Comparison of ENCODE assay signal across 15 cellular contexts in the genomic region with DNA sequence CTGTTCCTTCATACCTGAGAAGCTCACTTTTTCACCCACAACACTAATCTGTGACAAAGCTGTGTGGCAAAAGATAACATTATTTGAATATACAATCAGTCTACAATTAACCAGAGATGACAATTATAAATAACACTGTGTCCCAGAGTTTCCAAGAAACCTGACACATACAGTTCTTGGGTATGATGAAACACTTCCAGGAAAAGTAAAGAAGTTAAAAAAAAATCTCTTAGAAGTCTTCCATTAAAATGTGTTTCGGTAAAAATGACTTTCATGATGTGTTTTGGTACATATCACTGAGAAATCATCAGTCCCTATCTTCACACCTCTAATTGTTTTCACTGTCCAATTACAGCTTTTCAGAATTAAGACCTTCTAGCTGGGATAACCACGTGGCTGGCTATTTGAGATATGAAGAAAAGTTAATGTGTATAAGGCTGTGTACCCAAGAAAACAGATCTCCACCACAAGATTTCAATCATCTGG.
A peak's percentile ranks its signal among the peaks of the same experiment; 100 is the strongest.
DNase-seq lines count a peak whose midpoint lies in the region; ATAC-seq, FAIRE-seq and TF ChIP-seq lines count a peak whose summit lies in the region.
"Had no signal": no experiment of that assay in that cellular context is flagged by ENCODE, and none has a peak within 500 bp of the region (broad histone marks: within the 10 kb centered on the region; RNA-seq: fewer than 3 reads in every experiment).

No MANE protein-coding gene starts in this region.

- H3K9ac ChIP-seq in HepG2 (ENCODE audit: insufficient read depth, low read depth, low read length): no peak overlapping the region
- peak overlapping the region in 1 of 2 experiments; percentile 31; a peak in 2 of 4 replicates for H3K9ac ChIP-seq in K562 (ENCODE audit: insufficient read depth in 1 of 2, low read depth in 2 of 2, low read length in 2 of 2)
- no peak overlapping the region for H3K9ac ChIP-seq in smooth muscle cell (ENCODE audit: low read depth)

- WGBS in HepG2 (ENCODE audit: low lambda C conversion rate): 98% methylated on average over 2 of the region's 2 CpGs
- 64% methylated on average over 2 of the region's 2 CpGs for WGBS in right lobe of liver (ENCODE audit: insufficient coverage, low coverage, low lambda C conversion rate, missing lambda C conversion rate)
- 4% methylated on average over 2 of the region's 2 CpGs for WGBS in K562 (ENCODE audit: insufficient coverage, low coverage, missing lambda C conversion rate)
- WGBS in hepatocyte (ENCODE audit: low lambda C conversion rate, missing lambda C conversion rate): 32% methylated on average over 2 of the region's 2 CpGs
- 56% methylated on average over 2 of the region's 2 CpGs for WGBS in smooth muscle cell (ENCODE audit: low lambda C conversion rate)
- WGBS in stomach, 5 donors: 27 to 53% (median 47%) methylated on average over 2 of the region's 2 CpGs

- in situ Hi-C loops in HepG2 (cut with HindIII; ENCODE audit: extremely low pct_ligation_motif_present, low pct_unique_long_range_greater_than_20kb): no loop called here
- in situ Hi-C loops in K562 (cut with MboI): no loop called here

- DNase-seq in HepG2 (ENCODE audit: low spot score) (no peak), right lobe of liver (no peak), K562 (ENCODE audit: extremely low read depth in 1 of 4, low spot score in 3 of 4) (peak in 2 of 4 experiments; percentile 56 to 78), hepatocyte (ENCODE audit: low spot score) (no peak), smooth muscle cell (lab: John Stamatoyannopoulos, UW; ENCODE audit: unreplicated experiment) (no peak), stomach (no peak), DMS114 treated with DMSO at 0.1 percent for 48 hours (lab: John Stamatoyannopoulos, UW; ENCODE audit: unreplicated experiment) (no peak)
- no peak for DNase-seq in activated CD8-positive, alpha-beta memory T cell treated with anti-CD3 and anti-CD28 coated beads for 24 hours
- DNase-seq: Caco-2; CD8-positive, alpha-beta T cell; DMS53; HCEC 1CT; HFFc6 had no signal

- H3K4me1 ChIP-seq in HepG2 (ENCODE audit: insufficient read depth, low read length) (no peaks in the 10 kb centered on the region), right lobe of liver (no peaks in the 10 kb centered on the region), K562 (replicated peaks in 1 of 2; ENCODE audit: control insufficient read depth in 2 of 2, insufficient read depth in 2 of 2, low read length in 2 of 2) (peaks cover 3 to 30% of the 10 kb centered on the region in 2 experiments; a peak in 4 of 5 replicates), hepatocyte (ENCODE audit: insufficient read depth) (no peaks in the 10 kb centered on the region), smooth muscle cell (ENCODE audit: low read depth) (peaks cover 18% of the 10 kb centered on the region), stomach (no peaks in the 10 kb centered on the region)
- H3K4me1 ChIP-seq: Caco-2 had no signal

- no peaks in the 10 kb centered on the region for H3K9me2 ChIP-seq in hepatocyte (replicated peaks; ENCODE audit: insufficient read depth)

- TF ChIP-seq POLR2A in HepG2 (IDR thresholded peaks at IDR 0.05; ENCODE audit: insufficient read depth in 1 of 2, low read depth in 2 of 2, low read length in 2 of 2) (no peak), right lobe of liver (IDR thresholded peaks at IDR 0.05) (no peak), K562 (conservative IDR thresholded peaks at IDR 0.05) (no peak), stomach (IDR thresholded peaks at IDR 0.05) (no peak)

- no peak for FAIRE-seq in HepG2 (lab: Jason Lieb, UNC)
- FAIRE-seq in K562 (lab: Jason Lieb, UNC): peak; percentile 84
- FAIRE-seq: H1 had no signal

- H3K4me2 ChIP-seq in HepG2 (ENCODE audit: low read depth, low read length) (no peak overlapping the region), K562 (ENCODE audit: insufficient read depth, low read length) (0 out of 2 replicates have a peak overlapping the region, but pooled peaks have one; percentile 28), hepatocyte (no peak overlapping the region), smooth muscle cell (peak overlapping the region; percentile 21)

- BruUV-seq in HepG2 (replicated peaks; lab: Mats Ljungman, UMichigan) (TSS peak; percentile 7), K562 (replicated peaks; lab: Mats Ljungman, UMichigan) (no TSS peak)

- H3K27me3 ChIP-seq in HepG2 (ENCODE audit: control insufficient read depth in 1 of 2, insufficient read depth in 2 of 2, low read length in 2 of 2): no peaks in the 10 kb centered on the region
- H3K27me3 ChIP-seq in right lobe of liver: no peaks in the 10 kb centered on the region
- no peaks in the 10 kb centered on the region for H3K27me3 ChIP-seq in K562 (ENCODE audit: control insufficient read depth in 2 of 2, insufficient read depth in 2 of 2, low read length in 2 of 2)
- H3K27me3 ChIP-seq in hepatocyte: no peaks in the 10 kb centered on the region
- no peaks in the 10 kb centered on the region for H3K27me3 ChIP-seq in smooth muscle cell (ENCODE audit: low read depth)
- H3K27me3 ChIP-seq in stomach: no peaks in the 10 kb centered on the region

- peaks cover 8% of the 10 kb centered on the region for H3F3A ChIP-seq in smooth muscle cell (ENCODE audit: low read depth)

- no peaks in the 10 kb centered on the region for H3K9me3 ChIP-seq in HepG2 (ENCODE audit: low read length)
- no peaks in the 10 kb centered on the region for H3K9me3 ChIP-seq in right lobe of liver
- no peaks in the 10 kb centered on the region; the same call in 1 of the 2 replicates for H3K9me3 ChIP-seq in K562 (replicated peaks; ENCODE audit: control insufficient read depth, insufficient read depth, low read depth, low read length)
- no peaks in the 10 kb centered on the region for H3K9me3 ChIP-seq in hepatocyte (ENCODE audit: low read depth)
- H3K9me3 ChIP-seq in smooth muscle cell (replicated peaks; ENCODE audit: low read depth): no peaks in the 10 kb centered on the region
- no peaks in the 10 kb centered on the region for H3K9me3 ChIP-seq in stomach
- H3K9me3 ChIP-seq: Caco-2 had no signal

- H4K20me1 ChIP-seq in HepG2 (ENCODE audit: insufficient read depth, low read length): no peaks in the 10 kb centered on the region
- H4K20me1 ChIP-seq in K562 (replicated peaks; ENCODE audit: control insufficient read depth, insufficient read depth, low read length): no peaks in the 10 kb centered on the region
- H4K20me1 ChIP-seq in hepatocyte (ENCODE audit: insufficient read depth, poor library complexity, severe bottlenecking): no peaks in the 10 kb centered on the region
- H4K20me1 ChIP-seq in smooth muscle cell (ENCODE audit: low read depth): peaks cover 5% of the 10 kb centered on the region

- TF ChIP-seq CTCF in HepG2 (CRISPR knock-in tag; IDR thresholded peaks at IDR 0.05) (no peak), right lobe of liver (IDR thresholded peaks at IDR 0.05) (no peak), K562 (IDR thresholded peaks at IDR 0.05 in 2 of 3, conservative IDR thresholded peaks at IDR 0.05 in 1 of 3; ENCODE audit: insufficient read depth in 2 of 3, low read depth in 1 of 3, low read length in 3 of 3) (no peak), hepatocyte (IDR thresholded peaks at IDR 0.05; ENCODE audit: poor library complexity) (no peak), smooth muscle cell (IDR thresholded peaks at IDR 0.05; ENCODE audit: borderline replicate concordance, insufficient read depth, poor library complexity, severe bottlenecking) (no peak), stomach (IDR thresholded peaks at IDR 0.05) (no peak)

- H3K27ac ChIP-seq in HepG2 (ENCODE audit: extremely low read length, insufficient read depth, low read length) (no peak overlapping the region), right lobe of liver (no peak overlapping the region), K562 (ENCODE audit: extremely low read depth, low read depth, low read length) (peak overlapping the region; percentile 66), hepatocyte (peak overlapping the region; percentile 66), smooth muscle cell (ENCODE audit: low read depth) (no peak overlapping the region), stomach (no peak overlapping the region)
- H3K27ac ChIP-seq: 22Rv1 had no signal

- POLR2A ChIA-PET in HepG2 (lab: Yijun Ruan, JAX) (no interaction called here), K562 (lab: Yijun Ruan, JAX) (interaction anchor here (0.7 to 2.6 kb wide), 4 partner anchors 16 to 151 kb away, joined by 3 to 7 read pairs (median 4); no protein-coding TSS in a partner anchor)

- no peak overlapping the region for H3K4me3 ChIP-seq in HepG2 (replicated peaks in 1 of 3; ENCODE audit: insufficient read depth in 1 of 3, low read depth in 2 of 3, low read length in 3 of 3)
- H3K4me3 ChIP-seq in right lobe of liver: no peak overlapping the region
- H3K4me3 ChIP-seq in K562: no peak overlapping the region
- H3K4me3 ChIP-seq in hepatocyte: no peak overlapping the region
- H3K4me3 ChIP-seq in smooth muscle cell: no peak overlapping the region
- H3K4me3 ChIP-seq in stomach: no peak overlapping the region

- intact Hi-C loops in HepG2 (cut with micrococcal nuclease; ENCODE audit: unreplicated experiment): no loop called here
- intact Hi-C loops in right lobe of liver (cut with DNase I): no loop called here
- intact Hi-C loops in K562 (cut with micrococcal nuclease): loop anchor here (2.0 kb wide), 2 partner anchors 53 to 325 kb away; no protein-coding TSS in a partner anchor
- intact Hi-C loops in stomach (cut with DNase I; ENCODE audit: low total_unique reads): no loop called here

- H3K36me3 ChIP-seq in HepG2 (replicated peaks in 1 of 2; ENCODE audit: control insufficient read depth in 1 of 2, insufficient read depth in 2 of 2, low read length in 2 of 2): peaks cover 6 to 37% of the 10 kb centered on the region in 2 experiments
- H3K36me3 ChIP-seq in right lobe of liver: peaks cover 0 to 3% (median 0%) of the 10 kb centered on the region in 4 donors
- peaks cover 14% of the 10 kb centered on the region for H3K36me3 ChIP-seq in K562 (ENCODE audit: control insufficient read depth, insufficient read depth, low read length)
- H3K36me3 ChIP-seq in hepatocyte (replicated peaks; ENCODE audit: insufficient read depth, low read depth): no peaks in the 10 kb centered on the region
- peaks cover 8% of the 10 kb centered on the region for H3K36me3 ChIP-seq in smooth muscle cell (ENCODE audit: low read depth)
- no peaks in the 10 kb centered on the region for H3K36me3 ChIP-seq in stomach

- no peaks in the 10 kb centered on the region for H3K9me1 ChIP-seq in K562 (ENCODE audit: control insufficient read depth, insufficient read depth, low read length)

- CTCF ChIA-PET in HepG2 (lab: Yijun Ruan, JAX; ENCODE audit: low intra/inter-chr PET ratio, low total read pairs): no interaction called here
- CTCF ChIA-PET in K562 (lab: Yijun Ruan, JAX; ENCODE audit: low intra/inter-chr PET ratio): no interaction called here

- TF ChIP-seq RAD21 in HepG2 (CRISPR knock-in tag; IDR thresholded peaks at IDR 0.05) (no peak), K562 (CRISPR knock-in tag; conservative IDR thresholded peaks at IDR 0.05 in 1 of 2, IDR thresholded peaks at IDR 0.05 in 1 of 2) (0 out of 4 replicates have a peak, but pooled peaks have one; percentile 3 to 19)

- no peaks in the 10 kb centered on the region for H3K79me2 ChIP-seq in HepG2 (ENCODE audit: insufficient read depth, low read length)
- H3K79me2 ChIP-seq in K562 (ENCODE audit: control insufficient read depth, insufficient read depth, low read length): peaks cover 12% of the 10 kb centered on the region; the same call in 2 of the 3 replicates
- no peaks in the 10 kb centered on the region for H3K79me2 ChIP-seq in hepatocyte
- no peaks in the 10 kb centered on the region for H3K79me2 ChIP-seq in smooth muscle cell (ENCODE audit: low read depth)

- H2AFZ ChIP-seq in HepG2 (ENCODE audit: low read length) (no peak overlapping the region), K562 (ENCODE audit: low read depth, low read length) (peak overlapping the region; percentile 78), hepatocyte (no peak overlapping the region), smooth muscle cell (ENCODE audit: low read depth) (no peak overlapping the region)

- ATAC-seq in HepG2 (no peak), right lobe of liver (no peak), K562 (peak; percentile 6; the same call in 1 of the 3 replicates)
- ATAC-seq: CD8-positive, alpha-beta T cell had no signal

- TF ChIP-seq EP300 in HepG2 (IDR thresholded peaks at IDR 0.05; ENCODE audit: low read depth in 2 of 2, low read length in 2 of 2) (no peak), HepG2 (CRISPR knock-in tag; IDR thresholded peaks at IDR 0.05; ENCODE audit: borderline replicate concordance) (no peak), K562 (IDR thresholded peaks at IDR 0.05; ENCODE audit: low read length) (peak; percentile 95), stomach (IDR thresholded peaks at IDR 0.05) (no peak)

Comparison
In these comparisons a context has a peak if more than half of its experiments do, and no peak if none do; other contexts are left out.
1. H3K27ac ChIP-seq: peak in K562 (single experiment) and hepatocyte (single experiment); none in HepG2 (single experiment), right lobe of liver (0 of 3), smooth muscle cell (single experiment) and stomach (0 of 5).
2. H3K4me2 ChIP-seq: peak in K562 (single experiment) and smooth muscle cell (single experiment); none in HepG2 (single experiment) and hepatocyte (single experiment).